Comparison of ENCODE assay signal across 1 cellular context in the genomic region with DNA sequence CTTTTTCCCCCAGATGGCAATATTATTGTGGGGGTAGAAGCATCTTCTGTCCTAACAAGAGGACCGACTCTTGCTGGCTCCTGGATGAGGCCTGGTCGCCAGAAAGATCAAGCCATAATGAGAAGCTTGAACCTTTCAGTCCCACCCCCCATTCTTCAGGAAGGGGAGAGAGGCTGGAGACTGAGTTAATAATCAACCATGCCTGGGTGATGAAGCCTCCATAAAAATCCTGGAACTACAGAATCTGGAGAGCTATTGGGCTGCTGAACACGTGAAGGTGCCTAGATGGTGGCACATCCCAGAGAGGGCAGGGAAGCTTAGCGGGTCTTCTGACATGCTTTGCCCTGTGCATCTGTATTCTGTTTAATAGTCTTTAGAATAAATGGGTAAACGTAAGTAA.
TF ChIP-seq lines count a peak whose summit lies in the region.

No MANE protein-coding gene starts in this region.

TF ChIP-seq in HepG2, 621 proteins besides CTCF, POLR2A, EP300 and RAD21:
- no peak for TF ChIP-seq MATR3 (CRISPR knock-in tag; IDR thresholded peaks at IDR 0.05)
- TF ChIP-seq ZNF12 (CRISPR knock-in tag; IDR thresholded peaks at IDR 0.05) = no peak
- TF ChIP-seq, protein P1, sequence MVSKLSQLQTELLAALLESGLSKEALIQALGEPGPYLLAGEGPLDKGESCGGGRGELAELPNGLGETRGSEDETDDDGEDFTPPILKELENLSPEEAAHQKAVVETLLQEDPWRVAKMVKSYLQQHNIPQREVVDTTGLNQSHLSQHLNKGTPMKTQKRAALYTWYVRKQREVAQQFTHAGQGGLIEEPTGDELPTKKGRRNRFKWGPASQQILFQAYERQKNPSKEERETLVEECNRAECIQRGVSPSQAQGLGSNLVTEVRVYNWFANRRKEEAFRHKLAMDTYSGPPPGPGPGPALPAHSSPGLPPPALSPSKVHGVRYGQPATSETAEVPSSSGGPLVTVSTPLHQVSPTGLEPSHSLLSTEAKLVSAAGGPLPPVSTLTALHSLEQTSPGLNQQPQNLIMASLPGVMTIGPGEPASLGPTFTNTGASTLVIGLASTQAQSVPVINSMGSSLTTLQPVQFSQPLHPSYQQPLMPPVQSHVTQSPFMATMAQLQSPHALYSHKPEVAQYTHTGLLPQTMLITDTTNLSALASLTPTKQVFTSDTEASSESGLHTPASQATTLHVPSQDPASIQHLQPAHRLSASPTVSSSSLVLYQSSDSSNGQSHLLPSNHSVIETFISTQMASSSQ (IDR thresholded peaks at IDR 0.05; ENCODE audit: low read depth) = peak; percentile 74
- TF ChIP-seq, protein P1 (CRISPR knock-in tag; IDR thresholded peaks at IDR 0.05; ENCODE audit: borderline replicate concordance) = peak; percentile 41; the same call in 1 of the 2 replicates
- no peak for TF ChIP-seq SOX13 (IDR thresholded peaks at IDR 0.05)
- TF ChIP-seq SOX13 (CRISPR knock-in tag; conservative IDR thresholded peaks at IDR 0.05 in 1 of 2, IDR thresholded peaks at IDR 0.05 in 1 of 2) = peak in 1 of 2 experiments; percentile 30; a peak in 1 of 4 replicates
